8 cellular contexts compared by ENCODE assay signal in the genomic region with DNA sequence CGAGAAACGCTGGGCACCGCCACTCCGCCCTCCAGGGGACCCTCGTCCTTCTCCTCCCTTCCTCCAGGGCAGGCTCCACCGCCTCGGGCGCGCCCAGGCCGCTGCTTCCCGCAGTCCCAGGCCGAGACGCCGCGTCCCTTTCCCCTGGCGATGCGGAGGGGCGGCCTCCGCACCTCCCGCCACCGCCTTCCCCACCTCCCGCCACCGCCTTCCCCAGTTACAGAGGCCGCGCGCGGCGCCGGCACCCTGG. TPM values are rescaled to one million over a fixed set of nuclear protein-coding genes. Genes with fewer than 3 reads are reported as not detected.
DNase-seq lines count a peak whose midpoint lies in the region; ATAC-seq and TF ChIP-seq lines count a peak whose summit lies in the region.

No MANE protein-coding gene starts in this region.

- peak overlapping the region; percentile 96; the same call in 1 of the 2 replicates for H3K4me2 ChIP-seq in KMS-11

- peaks cover 57% of the 10 kb centered on the region for H3K4me1 ChIP-seq in KMS-11 (ENCODE audit: low read depth, poor library complexity, severe bottlenecking)
- peaks cover 50% of the 10 kb centered on the region for H3K4me1 ChIP-seq in mucosa of stomach (ENCODE audit: control insufficient read depth, insufficient read depth, low read length)

- intact Hi-C loops in dorsolateral prefrontal cortex (cut with DNase I): loop anchor here in 1 of 2 donors (5.0 kb wide), 1 partner anchor 321 kb away; a partner anchor contains a TSS

- peaks cover 52% of the 10 kb centered on the region for H3K79me2 ChIP-seq in KMS-11 (ENCODE audit: insufficient read depth, low read depth)

- H3K4me3 ChIP-seq in KMS-11 (IDR thresholded peaks at IDR 0.05; ENCODE audit: insufficient read depth, low read depth, low read length): no peak overlapping the region
- peak overlapping the region; percentile 71 to 98 (median 91) for H3K4me3 ChIP-seq in dorsolateral prefrontal cortex
- peak overlapping the region; percentile 53 for H3K4me3 ChIP-seq in mucosa of stomach (ENCODE audit: low read length)

- H3K9me3 ChIP-seq in mucosa of stomach (ENCODE audit: control insufficient read depth, low read length): no peaks in the 10 kb centered on the region

- H3K27ac ChIP-seq in KMS-11 (peak overlapping the region; percentile 96), dorsolateral prefrontal cortex (peak overlapping the region in 58 of 59 donors; percentile 39 to 96 (median 88))

- H3K9ac ChIP-seq in KMS-11 (peak overlapping the region; percentile 93), mucosa of stomach (ENCODE audit: low read length) (peak overlapping the region; percentile 90)

- DNase-seq in COR-L47 (lab: John Stamatoyannopoulos, UW) (peak; percentile 37), dorsolateral prefrontal cortex (no peak), NCI-H524 (lab: John Stamatoyannopoulos, UW) (no peak), glomerular visceral epithelial cell (ENCODE audit: extremely low spot score) (no peak), NCI-H2107 (lab: John Stamatoyannopoulos, UW) (no peak)

- no peaks in the 10 kb centered on the region for H3K27me3 ChIP-seq in KMS-11 (ENCODE audit: insufficient read depth, low read depth)
- H3K27me3 ChIP-seq in dorsolateral prefrontal cortex: no peaks in the 10 kb centered on the region
- H3K27me3 ChIP-seq in mucosa of stomach (ENCODE audit: control insufficient read depth, insufficient read depth, low read length): no peaks in the 10 kb centered on the region

- TF ChIP-seq CTCF in KMS-11 (conservative IDR thresholded peaks at IDR 0.05; ENCODE audit: low read depth, low read length) (no peak), dorsolateral prefrontal cortex (IDR thresholded peaks at IDR 0.05 in 54 of 56, conservative IDR thresholded peaks at IDR 0.05 in 2 of 56; ENCODE audit: low read depth in 1 of 56, partially characterized antibody in 56 of 56) (peak in 1 of 56 donors; percentile 6)

- no peak for ATAC-seq in GM18873 (IDR thresholded peaks at IDR 0.05; ENCODE audit: low FRiP score, unreplicated experiment)

- peaks cover 41% of the 10 kb centered on the region for H4K20me1 ChIP-seq in KMS-11 (ENCODE audit: insufficient read depth)

- H2AFZ ChIP-seq in KMS-11 (ENCODE audit: low read depth): peak overlapping the region; percentile 48

- H3K36me3 ChIP-seq in KMS-11 (ENCODE audit: insufficient read depth) (no peaks in the 10 kb centered on the region), mucosa of stomach (ENCODE audit: control insufficient read depth, insufficient read depth, low read length) (no peaks in the 10 kb centered on the region)

RNA-seq across cellular contexts. Expression of a gene that starts 0.2 kb away (rescaled TPM):
- 100 to 1,000 TPM in 58 of 120 experiments, 10 to 100 TPM in 62; 47.1 to 137 (median 99.2) TPM for total RNA-seq in dorsolateral prefrontal cortex

RNA-seq across cellular contexts. Expression of a gene that starts 48.1 kb away (rescaled TPM):
- under 1 TPM in 17 of 120 experiments, not detected in 103; 0.16 to 0.55 (median 0.22) TPM for total RNA-seq in dorsolateral prefrontal cortex
